ENCODE assay signal across 1 cellular context in the genomic region with DNA sequence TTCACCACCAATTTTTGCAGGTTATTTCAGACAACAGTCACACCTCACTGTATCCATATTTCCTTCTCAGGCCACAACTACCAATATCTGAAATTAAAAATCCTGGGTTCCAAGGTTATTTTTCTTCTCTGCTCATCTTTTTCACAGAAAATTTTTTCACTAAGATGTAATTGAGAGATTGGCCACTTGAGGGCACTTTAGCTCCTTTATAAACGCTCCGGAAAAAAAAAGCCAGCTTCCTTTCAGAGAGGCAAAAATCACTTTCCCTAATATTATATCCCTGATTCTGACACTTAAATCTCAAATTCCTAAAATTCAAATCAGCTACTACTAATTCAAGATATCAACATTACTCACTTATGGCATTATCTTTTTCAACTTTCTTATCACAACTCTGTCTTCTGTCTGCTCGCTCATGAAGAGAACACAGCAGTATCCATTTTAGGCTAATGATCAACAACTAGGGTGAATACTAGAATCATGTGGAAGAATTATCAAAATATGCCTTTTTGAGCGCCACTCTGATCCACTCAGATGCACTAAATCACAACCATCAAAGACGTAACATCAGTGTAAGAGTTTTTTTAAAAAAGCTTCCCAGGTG.
TF ChIP-seq lines count a peak whose summit lies in the region.

No MANE protein-coding gene starts in this region.

TF ChIP-seq in GM23338, 12 proteins besides CTCF, POLR2A, EP300 and RAD21 (continued from another document):
- TF ChIP-seq ZNF462 (CRISPR knock-in tag; IDR thresholded peaks at IDR 0.05), result no peak
- TF ChIP-seq ZNF114 (CRISPR knock-in tag; IDR thresholded peaks at IDR 0.05), result no peak
- no peak for TF ChIP-seq EZH2 (IDR thresholded peaks at IDR 0.05; ENCODE audit: low read depth, unreplicated experiment)
- TF ChIP-seq POLR2AphosphoS5 (IDR thresholded peaks at IDR 0.05; ENCODE audit: low read depth), result no peak
- TF ChIP-seq EZH2phosphoT487 (IDR thresholded peaks at IDR 0.05; ENCODE audit: unreplicated experiment), result no peak
- no peak for TF ChIP-seq CREB1 (CRISPR knock-in tag; IDR thresholded peaks at IDR 0.05; ENCODE audit: low read depth)
- TF ChIP-seq ETS1 (IDR thresholded peaks at IDR 0.05), result no peak
